8 cellular contexts compared by ENCODE assay signal in the genomic region with DNA sequence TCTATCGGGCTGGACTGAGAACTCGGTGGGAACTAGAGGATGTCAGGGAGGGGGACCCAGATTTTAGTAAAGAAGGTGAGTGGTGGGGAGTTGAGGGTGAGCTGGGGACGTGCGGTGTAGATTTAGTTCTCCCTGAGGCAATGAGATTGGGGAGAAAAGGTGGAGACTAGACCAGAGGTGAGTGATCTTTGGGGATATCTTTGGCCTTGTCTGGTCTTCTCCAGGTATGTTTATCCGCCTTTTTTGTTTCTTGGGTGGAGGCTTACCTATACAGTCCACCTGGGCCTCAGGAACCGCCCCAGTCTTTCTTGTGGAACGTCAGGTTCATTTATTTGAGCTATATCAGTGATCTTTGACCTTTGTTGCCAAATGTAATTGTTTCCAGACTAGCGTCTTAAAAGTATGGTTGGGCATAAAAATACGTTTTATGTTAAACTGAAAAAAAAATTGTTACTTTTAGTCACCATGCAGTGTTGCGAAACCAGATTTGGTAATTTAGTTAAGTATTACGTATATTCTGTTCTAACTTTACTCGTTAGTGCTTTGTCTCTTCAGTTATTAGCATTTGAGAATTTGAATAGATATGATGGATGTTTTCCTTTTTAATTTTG. TPM values are rescaled to one million over a fixed set of nuclear protein-coding genes. Genes with fewer than 3 reads are reported as not detected.
A peak's percentile ranks its signal among the peaks of the same experiment; 100 is the strongest.
DNase-seq lines count a peak whose midpoint lies in the region; ATAC-seq lines count a peak whose summit lies in the region.

No MANE protein-coding gene starts in this region.

- H3K27me3 ChIP-seq in iPS-20b (ENCODE audit: insufficient read depth, low read length), result no peaks in the 10 kb centered on the region

- no peaks in the 10 kb centered on the region for H3K27me3 Mint-ChIP-seq in IgD-negative memory B cell

- ATAC-seq in stimulated activated effector memory CD8-positive, alpha-beta T cell treated with anti-CD3 and anti-CD28 coated beads, Interleukin-12 subunit alpha, Interleukin-12 subunit beta, amount 100 ng/mL, for 72 hours, result peak; percentile 2
- no peak for ATAC-seq in HG02623 (IDR thresholded peaks at IDR 0.05; ENCODE audit: unreplicated experiment)
- ATAC-seq in HG02642 (IDR thresholded peaks at IDR 0.05; ENCODE audit: poor library complexity, unreplicated experiment), result no peak
- no peak for ATAC-seq in HG03565 (IDR thresholded peaks at IDR 0.05; ENCODE audit: unreplicated experiment)

- H3K36me3 ChIP-seq in iPS-20b (ENCODE audit: insufficient read depth, low read depth, low read length), result no peaks in the 10 kb centered on the region

- peak overlapping the region; percentile 80 for H3K27ac ChIP-seq in iPS-20b (ENCODE audit: low read length)

- H3K36me3 Mint-ChIP-seq in IgD-negative memory B cell, result no peaks in the 10 kb centered on the region
- H3K36me3 Mint-ChIP-seq in stimulated activated effector memory CD8-positive, alpha-beta T cell treated with anti-CD3 and anti-CD28 coated beads, Interleukin-12 subunit alpha, Interleukin-12 subunit beta, amount 100 ng/mL, for 72 hours, result peaks cover 43% of the 10 kb centered on the region

- H3K4me3 Mint-ChIP-seq in IgD-negative memory B cell, result peak overlapping the region; percentile 77 to 98 (median 96)
- peak overlapping the region; percentile 87 for H3K4me3 Mint-ChIP-seq in stimulated activated effector memory CD8-positive, alpha-beta T cell treated with anti-CD3 and anti-CD28 coated beads, Interleukin-12 subunit alpha, Interleukin-12 subunit beta, amount 100 ng/mL, for 72 hours

- peak overlapping the region; percentile 6 to 95 (median 44) for H3K27ac Mint-ChIP-seq in IgD-negative memory B cell
- H3K27ac Mint-ChIP-seq in stimulated activated effector memory CD8-positive, alpha-beta T cell treated with anti-CD3 and anti-CD28 coated beads, Interleukin-12 subunit alpha, Interleukin-12 subunit beta, amount 100 ng/mL, for 72 hours, result peak overlapping the region; percentile 98

- H3K9ac ChIP-seq in iPS-20b (ENCODE audit: low read depth, low read length), result peak overlapping the region; percentile 95

- H3K9me3 Mint-ChIP-seq in IgD-negative memory B cell, result no peaks in the 10 kb centered on the region
- no peaks in the 10 kb centered on the region for H3K9me3 Mint-ChIP-seq in stimulated activated effector memory CD8-positive, alpha-beta T cell treated with anti-CD3 and anti-CD28 coated beads, Interleukin-12 subunit alpha, Interleukin-12 subunit beta, amount 100 ng/mL, for 72 hours

- DNase-seq in EH (ENCODE audit: low read depth) (peak; percentile 58), amniotic epithelial cell (ENCODE audit: low read depth) (peak; percentile 74)
- no peak for DNase-seq in stimulated activated effector memory CD8-positive, alpha-beta T cell treated with anti-CD3 and anti-CD28 coated beads, Interleukin-12 subunit alpha, Interleukin-12 subunit beta, amount 100 ng/mL, for 72 hours (ENCODE audit: low spot score in 2 of 2)

- H3K4me1 Mint-ChIP-seq in IgD-negative memory B cell, result peaks cover 5 to 16% (median 13%) of the 10 kb centered on the region in 3 donors
- peaks cover 18% of the 10 kb centered on the region for H3K4me1 Mint-ChIP-seq in stimulated activated effector memory CD8-positive, alpha-beta T cell treated with anti-CD3 and anti-CD28 coated beads, Interleukin-12 subunit alpha, Interleukin-12 subunit beta, amount 100 ng/mL, for 72 hours

- H3K4me1 ChIP-seq in iPS-20b (ENCODE audit: insufficient read depth, low read length), result no peaks in the 10 kb centered on the region

- peak overlapping the region; percentile 96 for H3K4me3 ChIP-seq in iPS-20b (ENCODE audit: low read length)

- H3K9me3 ChIP-seq in iPS-20b (ENCODE audit: insufficient read depth, low read depth, low read length), result no peaks in the 10 kb centered on the region

RNA-seq across cellular contexts. Expression of a gene that starts 0.8 kb away (rescaled TPM):
- polyA plus RNA-seq in IgD-negative memory B cell, result 32.0 TPM

RNA-seq across cellular contexts. Expression of a gene that starts 53.1 kb away (rescaled TPM):
- polyA plus RNA-seq in IgD-negative memory B cell, result 1.4 TPM

Comparison
In these comparisons a context has a peak if more than half of its experiments do, and no peak if none do; other contexts are left out.
1. DNase-seq: peak in EH (single experiment) and amniotic epithelial cell (single experiment); none in stimulated activated effector memory CD8-positive, alpha-beta T cell treated with anti-CD3 and anti-CD28 coated beads, Interleukin-12 subunit alpha, Interleukin-12 subunit beta, amount 100 ng/mL, for 72 hours (0 of 2).